Comparison of ENCODE assay signal across 1 cellular context in the genomic region with DNA sequence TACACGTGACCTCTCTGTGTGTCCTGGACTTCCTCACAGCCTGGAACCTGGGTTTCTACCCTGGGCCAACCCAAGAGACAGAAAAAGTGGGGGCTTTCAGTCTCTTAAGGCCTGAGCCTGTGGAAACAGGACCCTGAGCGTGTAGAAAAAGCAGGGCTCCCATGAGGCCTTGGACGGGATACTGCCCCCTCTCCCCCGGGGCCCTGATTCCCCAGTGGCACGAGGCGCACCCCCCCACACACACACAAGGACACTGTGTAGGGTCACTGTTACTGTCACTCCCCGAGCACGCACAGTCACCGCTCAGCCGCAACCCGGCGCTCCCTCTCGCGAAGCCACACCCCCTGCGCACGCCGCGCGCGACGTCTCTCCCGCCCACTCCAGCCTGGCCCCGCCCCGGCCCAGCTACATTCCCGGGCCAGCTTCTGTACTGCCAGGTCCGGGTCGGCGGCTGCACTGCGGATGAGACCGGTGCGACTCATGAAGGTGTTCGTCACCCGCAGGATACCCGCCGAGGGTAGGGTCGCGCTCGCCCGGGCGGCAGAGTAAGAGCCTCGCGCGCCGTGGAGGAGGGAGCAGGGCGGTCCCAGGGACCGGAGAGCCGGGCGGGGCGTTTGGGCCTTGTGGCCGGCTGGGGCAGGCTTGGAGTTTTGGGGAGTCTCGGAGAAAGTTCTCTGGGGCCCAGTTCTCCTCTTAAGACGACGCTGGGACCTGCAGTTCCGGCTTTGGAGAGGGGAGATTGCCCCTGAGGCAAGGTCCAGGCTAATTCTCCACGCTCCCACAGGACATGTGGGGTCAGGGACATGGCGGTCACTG.
TF ChIP-seq lines count a peak whose summit lies in the region.

Gene GRHPR (plus strand): TSS at position 408 of the 816 bp plus-strand sequence. CDS start 55 bp downstream, at position 463.

TF ChIP-seq in HepG2, 621 proteins besides CTCF, POLR2A, EP300 and RAD21 (continued from another document and continues in another):
- TF ChIP-seq ZNF605 (CRISPR knock-in tag; IDR thresholded peaks at IDR 0.05) (peak; percentile 80; the same call in 1 of the 2 replicates), ZNF234 (CRISPR knock-in tag; conservative IDR thresholded peaks at IDR 0.05) (no peak; the same call in 1 of the 2 replicates), KDM1A (CRISPR knock-in tag; IDR thresholded peaks at IDR 0.05) (no peak), ZFAT (CRISPR knock-in tag; conservative IDR thresholded peaks at IDR 0.05) (0 out of 2 replicates have a peak, but pooled peaks have one; percentile 27), ZNF280D (CRISPR knock-in tag; IDR thresholded peaks at IDR 0.05) (no peak), SNAPC5 (CRISPR knock-in tag; IDR thresholded peaks at IDR 0.05; ENCODE audit: borderline replicate concordance) (no peak), ZNF598 (CRISPR knock-in tag; IDR thresholded peaks at IDR 0.05; ENCODE audit: borderline replicate concordance) (peak; percentile 57; the same call in 1 of the 2 replicates), XRCC5 (optimal IDR thresholded peaks at IDR 0.05; ENCODE audit: low read length) (peak; percentile 22), POLR2AphosphoS2 (IDR thresholded peaks at IDR 0.05; ENCODE audit: low read depth, low read length) (no peak), HHEX (CRISPR knock-in tag; IDR thresholded peaks at IDR 0.05) (no peak), EEA1 (CRISPR knock-in tag; IDR thresholded peaks at IDR 0.05; ENCODE audit: borderline replicate concordance) (no peak), ZNF678 (CRISPR knock-in tag; IDR thresholded peaks at IDR 0.05) (no peak), NR2F2 (IDR thresholded peaks at IDR 0.05; ENCODE audit: borderline replicate concordance, low read depth) (no peak), JDP2 (CRISPR knock-in tag; IDR thresholded peaks at IDR 0.05; ENCODE audit: borderline replicate concordance) (no peak), ATF4 (CRISPR knock-in tag; IDR thresholded peaks at IDR 0.05) (no peak), NR2F6 (IDR thresholded peaks at IDR 0.05) (no peak), NR2F6 (CRISPR knock-in tag; IDR thresholded peaks at IDR 0.05) (peak; percentile 61), ZNF558 (CRISPR knock-in tag; IDR thresholded peaks at IDR 0.05; ENCODE audit: borderline replicate concordance) (0 out of 2 replicates have a peak, but pooled peaks have one; percentile 43), PTBP1 (IDR thresholded peaks at IDR 0.05; ENCODE audit: low read depth, low read length, poor library complexity, severe bottlenecking) (no peak), ISL2 (CRISPR knock-in tag; IDR thresholded peaks at IDR 0.05) (0 out of 2 replicates have a peak, but pooled peaks have one; percentile 32), MED13 (CRISPR knock-in tag; IDR thresholded peaks at IDR 0.05) (peak; percentile 65; the same call in 1 of the 2 replicates), CBFB (CRISPR knock-in tag; IDR thresholded peaks at IDR 0.05) (no peak; the same call in none of the 2 replicates), HMGA1 (CRISPR knock-in tag; conservative IDR thresholded peaks at IDR 0.05) (no peak), ZFY (CRISPR knock-in tag; IDR thresholded peaks at IDR 0.05) (peak; percentile 94), ZNF282 (IDR thresholded peaks at IDR 0.05; ENCODE audit: partially characterized antibody) (no peak), DMAP1 (CRISPR knock-in tag; IDR thresholded peaks at IDR 0.05) (no peak; the same call in 1 of the 2 replicates), ZNF562 (CRISPR knock-in tag; IDR thresholded peaks at IDR 0.05; ENCODE audit: borderline replicate concordance) (no peak), DNMT1 (CRISPR knock-in tag; IDR thresholded peaks at IDR 0.05) (0 out of 2 replicates have a peak, but pooled peaks have one; percentile 64), THYN1 (CRISPR knock-in tag; IDR thresholded peaks at IDR 0.05; ENCODE audit: borderline replicate concordance, low read depth) (no peak), SRSF9 (IDR thresholded peaks at IDR 0.05; ENCODE audit: borderline replicate concordance, insufficient read depth, low read depth, low read length, poor library complexity, severe bottlenecking) (no peak), FOXA3 (CRISPR knock-in tag; IDR thresholded peaks at IDR 0.05) (peak; percentile 43; the same call in 1 of the 2 replicates), RARG (CRISPR knock-in tag; IDR thresholded peaks at IDR 0.05; ENCODE audit: low read depth) (no peak), MEIS2 (CRISPR knock-in tag; IDR thresholded peaks at IDR 0.05) (peak; percentile 55), ZNF552 (CRISPR knock-in tag; IDR thresholded peaks at IDR 0.05; ENCODE audit: borderline replicate concordance) (no peak), ZSCAN25 (CRISPR knock-in tag; IDR thresholded peaks at IDR 0.05) (peak; percentile 74), LCORL (IDR thresholded peaks at IDR 0.05) (no peak), LCORL (CRISPR knock-in tag; IDR thresholded peaks at IDR 0.05) (peak; percentile 74; the same call in 1 of the 2 replicates)
- TF ChIP-seq, protein P1, sequence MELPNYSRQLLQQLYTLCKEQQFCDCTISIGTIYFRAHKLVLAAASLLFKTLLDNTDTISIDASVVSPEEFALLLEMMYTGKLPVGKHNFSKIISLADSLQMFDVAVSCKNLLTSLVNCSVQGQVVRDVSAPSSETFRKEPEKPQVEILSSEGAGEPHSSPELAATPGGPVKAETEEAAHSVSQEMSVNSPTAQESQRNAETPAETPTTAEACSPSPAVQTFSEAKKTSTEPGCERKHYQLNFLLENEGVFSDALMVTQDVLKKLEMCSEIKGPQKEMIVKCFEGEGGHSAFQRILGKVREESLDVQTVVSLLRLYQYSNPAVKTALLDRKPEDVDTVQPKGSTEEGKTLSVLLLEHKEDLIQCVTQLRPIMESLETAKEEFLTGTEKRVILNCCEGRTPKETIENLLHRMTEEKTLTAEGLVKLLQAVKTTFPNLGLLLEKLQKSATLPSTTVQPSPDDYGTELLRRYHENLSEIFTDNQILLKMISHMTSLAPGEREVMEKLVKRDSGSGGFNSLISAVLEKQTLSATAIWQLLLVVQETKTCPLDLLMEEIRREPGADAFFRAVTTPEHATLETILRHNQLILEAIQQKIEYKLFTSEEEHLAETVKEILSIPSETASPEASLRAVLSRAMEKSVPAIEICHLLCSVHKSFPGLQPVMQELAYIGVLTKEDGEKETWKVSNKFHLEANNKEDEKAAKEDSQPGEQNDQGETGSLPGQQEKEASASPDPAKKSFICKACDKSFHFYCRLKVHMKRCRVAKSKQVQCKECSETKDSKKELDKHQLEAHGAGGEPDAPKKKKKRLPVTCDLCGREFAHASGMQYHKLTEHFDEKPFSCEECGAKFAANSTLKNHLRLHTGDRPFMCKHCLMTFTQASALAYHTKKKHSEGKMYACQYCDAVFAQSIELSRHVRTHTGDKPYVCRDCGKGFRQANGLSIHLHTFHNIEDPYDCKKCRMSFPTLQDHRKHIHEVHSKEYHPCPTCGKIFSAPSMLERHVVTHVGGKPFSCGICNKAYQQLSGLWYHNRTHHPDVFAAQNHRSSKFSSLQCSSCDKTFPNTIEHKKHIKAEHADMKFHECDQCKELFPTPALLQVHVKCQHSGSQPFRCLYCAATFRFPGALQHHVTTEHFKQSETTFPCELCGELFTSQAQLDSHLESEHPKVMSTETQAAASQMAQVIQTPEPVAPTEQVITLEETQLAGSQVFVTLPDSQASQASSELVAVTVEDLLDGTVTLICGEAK (IDR thresholded peaks at IDR 0.05), result no peak
- TF ChIP-seq, protein P1 (CRISPR knock-in tag; IDR thresholded peaks at IDR 0.05), result no peak
- TF ChIP-seq, protein P2, sequence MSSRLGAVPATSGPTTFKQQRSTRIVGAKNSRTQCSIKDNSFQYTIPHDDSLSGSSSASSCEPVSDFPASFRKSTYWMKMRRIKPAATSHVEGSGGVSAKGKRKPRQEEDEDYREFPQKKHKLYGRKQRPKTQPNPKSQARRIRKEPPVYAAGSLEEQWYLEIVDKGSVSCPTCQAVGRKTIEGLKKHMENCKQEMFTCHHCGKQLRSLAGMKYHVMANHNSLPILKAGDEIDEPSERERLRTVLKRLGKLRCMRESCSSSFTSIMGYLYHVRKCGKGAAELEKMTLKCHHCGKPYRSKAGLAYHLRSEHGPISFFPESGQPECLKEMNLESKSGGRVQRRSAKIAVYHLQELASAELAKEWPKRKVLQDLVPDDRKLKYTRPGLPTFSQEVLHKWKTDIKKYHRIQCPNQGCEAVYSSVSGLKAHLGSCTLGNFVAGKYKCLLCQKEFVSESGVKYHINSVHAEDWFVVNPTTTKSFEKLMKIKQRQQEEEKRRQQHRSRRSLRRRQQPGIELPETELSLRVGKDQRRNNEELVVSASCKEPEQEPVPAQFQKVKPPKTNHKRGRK (CRISPR knock-in tag; IDR thresholded peaks at IDR 0.05), result 0 out of 2 replicates have a peak, but pooled peaks have one; percentile 60
- TF ChIP-seq, protein P3, sequence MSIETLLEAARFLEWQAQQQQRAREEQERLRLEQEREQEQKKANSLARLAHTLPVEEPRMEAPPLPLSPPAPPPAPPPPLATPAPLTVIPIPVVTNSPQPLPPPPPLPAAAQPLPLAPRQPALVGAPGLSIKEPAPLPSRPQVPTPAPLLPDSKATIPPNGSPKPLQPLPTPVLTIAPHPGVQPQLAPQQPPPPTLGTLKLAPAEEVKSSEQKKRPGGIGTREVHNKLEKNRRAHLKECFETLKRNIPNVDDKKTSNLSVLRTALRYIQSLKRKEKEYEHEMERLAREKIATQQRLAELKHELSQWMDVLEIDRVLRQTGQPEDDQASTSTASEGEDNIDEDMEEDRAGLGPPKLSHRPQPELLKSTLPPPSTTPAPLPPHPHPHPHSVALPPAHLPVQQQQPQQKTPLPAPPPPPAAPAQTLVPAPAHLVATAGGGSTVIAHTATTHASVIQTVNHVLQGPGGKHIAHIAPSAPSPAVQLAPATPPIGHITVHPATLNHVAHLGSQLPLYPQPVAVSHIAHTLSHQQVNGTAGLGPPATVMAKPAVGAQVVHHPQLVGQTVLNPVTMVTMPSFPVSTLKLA (IDR thresholded peaks at IDR 0.05), result peak; percentile 66
- TF ChIP-seq, protein P4, sequence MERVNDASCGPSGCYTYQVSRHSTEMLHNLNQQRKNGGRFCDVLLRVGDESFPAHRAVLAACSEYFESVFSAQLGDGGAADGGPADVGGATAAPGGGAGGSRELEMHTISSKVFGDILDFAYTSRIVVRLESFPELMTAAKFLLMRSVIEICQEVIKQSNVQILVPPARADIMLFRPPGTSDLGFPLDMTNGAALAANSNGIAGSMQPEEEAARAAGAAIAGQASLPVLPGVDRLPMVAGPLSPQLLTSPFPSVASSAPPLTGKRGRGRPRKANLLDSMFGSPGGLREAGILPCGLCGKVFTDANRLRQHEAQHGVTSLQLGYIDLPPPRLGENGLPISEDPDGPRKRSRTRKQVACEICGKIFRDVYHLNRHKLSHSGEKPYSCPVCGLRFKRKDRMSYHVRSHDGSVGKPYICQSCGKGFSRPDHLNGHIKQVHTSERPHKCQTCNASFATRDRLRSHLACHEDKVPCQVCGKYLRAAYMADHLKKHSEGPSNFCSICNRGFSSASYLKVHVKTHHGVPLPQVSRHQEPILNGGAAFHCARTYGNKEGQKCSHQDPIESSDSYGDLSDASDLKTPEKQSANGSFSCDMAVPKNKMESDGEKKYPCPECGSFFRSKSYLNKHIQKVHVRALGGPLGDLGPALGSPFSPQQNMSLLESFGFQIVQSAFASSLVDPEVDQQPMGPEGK (CRISPR knock-in tag; IDR thresholded peaks at IDR 0.05), result peak; percentile 79
